ENCODE assay signal across 8 cellular contexts in the genomic region with DNA sequence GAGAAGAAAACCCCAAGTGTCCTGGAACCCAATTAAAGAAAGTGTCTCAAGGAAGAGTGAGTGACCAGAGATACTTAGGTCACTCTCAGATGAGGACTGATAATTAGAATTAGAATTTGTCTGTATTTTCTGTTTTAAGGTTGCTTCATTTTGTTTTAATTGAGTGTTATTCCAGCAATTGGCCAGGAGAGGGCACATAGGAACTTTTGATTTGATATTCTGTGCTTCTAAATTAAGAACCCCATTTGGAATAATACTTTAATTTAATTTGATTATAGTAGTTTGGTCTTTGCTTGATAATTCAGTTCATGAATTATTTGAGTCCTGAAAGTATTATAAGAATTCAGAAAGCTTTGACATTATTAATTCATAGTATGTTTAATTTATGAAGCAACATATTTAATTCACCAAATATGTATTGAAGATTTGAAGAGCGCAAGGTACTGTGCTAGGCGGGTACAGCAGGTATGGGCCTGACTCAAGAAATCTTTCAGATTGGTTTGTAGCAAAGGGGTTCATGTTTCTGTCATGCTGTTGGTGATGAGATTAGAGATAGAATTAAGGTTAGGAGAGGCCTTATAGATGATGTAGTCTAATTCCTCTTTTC. TPM values are rescaled to one million over a fixed set of nuclear protein-coding genes. Genes with fewer than 3 reads are reported as not detected.
A peak's percentile ranks its signal among the peaks of the same experiment; 100 is the strongest.
DNase-seq lines count a peak whose midpoint lies in the region; ATAC-seq and TF ChIP-seq lines count a peak whose summit lies in the region.

No MANE protein-coding gene starts in this region.

- peak; percentile 19 for DNase-seq in ACHN
- DNase-seq in GM12865 (ENCODE audit: low read depth): peak; percentile 20
- peak; percentile 27 for DNase-seq in kidney glomerular epithelial cell (lab: John Stamatoyannopoulos, UW)
- no peak for DNase-seq in cerebellum (ENCODE audit: low spot score)
- no peak for DNase-seq in 8988T
- no peak for DNase-seq in activated CD4-positive, CD25-positive, alpha-beta regulatory T cell (lab: John Stamatoyannopoulos, UW)

- in situ Hi-C loops in ACHN (cut with HindIII; ENCODE audit: low pct_ligation_motif_present, low pct_unique_long_range_greater_than_20kb, low sequenced_read_pairs): no loop called here

- ATAC-seq in HG02571 (IDR thresholded peaks at IDR 0.05; ENCODE audit: unreplicated experiment): no peak

- H3K27ac ChIP-seq in VCaP: no peak overlapping the region

- no peak overlapping the region for H3K4me3 ChIP-seq in GM12865 (ENCODE audit: low read depth, low read length)

- TF ChIP-seq CTCF in GM12865 (IDR thresholded peaks at IDR 0.05; ENCODE audit: insufficient read depth, low read depth, low read length, missing control alignments): peak; percentile 42
- TF ChIP-seq CTCF in VCaP (conservative IDR thresholded peaks at IDR 0.05): peak; percentile 74

RNA-seq across cellular contexts. Expression of a gene that starts 4.9 kb away (rescaled TPM):
- total RNA-seq in cerebellum: 24.2 TPM

RNA-seq across cellular contexts. Expression of a gene that starts 7.8 kb away (rescaled TPM):
- 18.1 TPM for total RNA-seq in cerebellum

Comparison
In these comparisons a context has a peak if more than half of its experiments do, and no peak if none do; other contexts are left out.
1. DNase-seq: peak in ACHN (single experiment), GM12865 (single experiment) and kidney glomerular epithelial cell (single experiment); none in cerebellum (single experiment), 8988T (single experiment) and activated CD4-positive, CD25-positive, alpha-beta regulatory T cell (0 of 4).